8 cellular contexts compared by ENCODE assay signal in the genomic region with DNA sequence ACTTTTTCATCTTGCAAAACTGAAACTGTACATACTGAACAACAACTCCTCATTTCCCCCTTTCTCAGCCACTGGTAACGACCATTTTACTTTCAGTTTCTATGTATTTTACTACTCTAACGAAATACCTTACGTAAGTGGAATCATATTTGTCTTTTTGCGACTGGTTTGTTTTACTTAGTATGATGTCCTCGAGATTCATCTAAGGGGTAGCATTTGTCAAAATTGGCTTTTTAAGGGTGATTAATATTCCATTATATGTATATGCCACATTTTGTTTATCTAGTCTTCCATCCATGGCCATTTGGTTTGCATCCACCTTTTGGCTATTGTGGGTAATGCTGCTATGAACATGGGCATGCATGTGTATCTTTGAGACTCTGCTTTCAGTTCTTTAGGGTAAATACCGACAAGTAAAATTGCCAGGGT. TPM values are rescaled to one million over a fixed set of nuclear protein-coding genes. Genes with fewer than 3 reads are reported as not detected.
DNase-seq lines count a peak whose midpoint lies in the region; ATAC-seq and TF ChIP-seq lines count a peak whose summit lies in the region.

No MANE protein-coding gene starts in this region.

- H3K9ac ChIP-seq in liver (ENCODE audit: low read depth in 1 of 2, low read length in 2 of 2), result no peak overlapping the region

- ATAC-seq in GM21619 (IDR thresholded peaks at IDR 0.05; ENCODE audit: unreplicated experiment), result peak; percentile 72

- H3K4me3 ChIP-seq in liver (ENCODE audit: low read depth in 1 of 3, low read length in 3 of 3) (no peak overlapping the region), ascending aorta (no peak overlapping the region)

- intact Hi-C loops in ascending aorta (cut with DNase I), result no loop called here

- no peaks in the 10 kb centered on the region for H3K27me3 ChIP-seq in liver (ENCODE audit: control insufficient read depth in 4 of 4, insufficient read depth in 4 of 4, low read length in 3 of 4)
- no peaks in the 10 kb centered on the region for H3K27me3 ChIP-seq in ascending aorta

- 26% methylated on average over 6 of the region's 6 CpGs for WGBS in liver

- DNase-seq in GM10248 (ENCODE audit: extremely low spot score), result peak; percentile 26
- peak; percentile 90 for DNase-seq in NOMO-1 treated with DMSO at 0.1 percent for 48 hours (lab: John Stamatoyannopoulos, UW; ENCODE audit: unreplicated experiment)
- no peak for DNase-seq in ascending aorta (ENCODE audit: low spot score in 2 of 2)
- DNase-seq in NCI-H2196 (lab: John Stamatoyannopoulos, UW; ENCODE audit: unreplicated experiment), result no peak
- DNase-seq in HEK293T (ENCODE audit: extremely low spot score), result no peak
- DNase-seq in HuH-7.5 (ENCODE audit: low spot score), result no peak

- H3K4me1 ChIP-seq in liver (ENCODE audit: control insufficient read depth in 4 of 4, insufficient read depth in 4 of 4, low read length in 3 of 4) (peaks cover 2 to 12% (median 9%) of the 10 kb centered on the region in 4 donors), ascending aorta (no peaks in the 10 kb centered on the region)

- no peak for TF ChIP-seq RAD21 in liver (IDR thresholded peaks at IDR 0.05)

- H3K9me3 ChIP-seq in liver (ENCODE audit: control insufficient read depth in 4 of 4, low read length in 3 of 4), result no peaks in the 10 kb centered on the region
- H3K9me3 ChIP-seq in ascending aorta, result no peaks in the 10 kb centered on the region

- CTCF ChIA-PET in GM10248 (lab: Yijun Ruan, JAX), result no interaction called here
- CTCF ChIA-PET in HEK293T (lab: Yijun Ruan, JAX), result no interaction called here

- TF ChIP-seq CTCF in GM10248 (IDR thresholded peaks at IDR 0.05; ENCODE audit: control extremely low read depth, extremely low read depth, low read depth, missing control alignments), result no peak
- no peak for TF ChIP-seq CTCF in liver (IDR thresholded peaks at IDR 0.05; ENCODE audit: low read depth, low read length, missing input control)
- TF ChIP-seq CTCF in ascending aorta (IDR thresholded peaks at IDR 0.05), result no peak

- H3K27ac ChIP-seq in liver (ENCODE audit: low read depth in 1 of 2, low read length in 2 of 2) (peak overlapping the region; percentile 36 to 57), ascending aorta (no peak overlapping the region)

- H3K36me3 ChIP-seq in liver (ENCODE audit: control insufficient read depth in 4 of 4, insufficient read depth in 3 of 4, low read depth in 1 of 4, low read length in 3 of 4) (peaks cover 31 to 78% (median 64%) of the 10 kb centered on the region in 4 donors), ascending aorta (peaks cover 85 to 92% of the 10 kb centered on the region in 2 donors)

- POLR2A ChIA-PET in GM10248 (lab: Yijun Ruan, JAX) (no interaction called here), HEK293T (lab: Yijun Ruan, JAX) (interaction anchor here (2.1 kb wide), 1 partner anchor 11 kb away, joined by 11 read pairs; the partner anchor contains the start of gene KPNB1)

TF ChIP-seq in liver, 16 proteins besides CTCF, POLR2A, EP300 and RAD21:
- TF ChIP-seq ZBTB33 (IDR thresholded peaks at IDR 0.05), result no peak

TF ChIP-seq in HEK293T, 16 proteins besides CTCF, POLR2A, EP300 and RAD21:
- TF ChIP-seq ARNT (IDR thresholded peaks at IDR 0.05) (no peak), TARDBP (IDR thresholded peaks at IDR 0.05) (no peak), CTBP1 (IDR thresholded peaks at IDR 0.05; ENCODE audit: borderline replicate concordance) (no peak), NFRKB (IDR thresholded peaks at IDR 0.05) (no peak), HDGF (IDR thresholded peaks at IDR 0.05; ENCODE audit: borderline replicate concordance) (no peak), SP1 (IDR thresholded peaks at IDR 0.05) (no peak)

RNA-seq across cellular contexts. Expression of gene KPNB1, which starts 10.4 kb away (rescaled TPM):
- total RNA-seq in liver, result 100 to 1,000 TPM; 111 to 114 TPM
- polyA plus RNA-seq in liver, result 10 to 100 TPM; 27.6 to 39.5 TPM
- 261 TPM for total RNA-seq in ascending aorta

RNA-seq across cellular contexts. Expression of gene TBKBP1, which starts 33.9 kb away (rescaled TPM):
- total RNA-seq in liver, result 1 to 10 TPM; 1.4 to 1.5 TPM
- 1 to 10 TPM in 1 of 2 donors, under 1 TPM in 1; 0.25 to 2.0 TPM for polyA plus RNA-seq in liver
- 18.3 TPM for total RNA-seq in ascending aorta

Comparison
In these comparisons a context has a peak if more than half of its experiments do, and no peak if none do; other contexts are left out.
1. DNase-seq: peak in GM10248 (single experiment) and NOMO-1 treated with DMSO at 0.1 percent for 48 hours (single experiment); none in ascending aorta (0 of 2), NCI-H2196 (single experiment), HEK293T (single experiment) and HuH-7.5 (single experiment).
2. H3K27ac ChIP-seq: peak in liver (2 of 2); none in ascending aorta (0 of 2).